6 cellular contexts compared by ENCODE assay signal in the genomic region with DNA sequence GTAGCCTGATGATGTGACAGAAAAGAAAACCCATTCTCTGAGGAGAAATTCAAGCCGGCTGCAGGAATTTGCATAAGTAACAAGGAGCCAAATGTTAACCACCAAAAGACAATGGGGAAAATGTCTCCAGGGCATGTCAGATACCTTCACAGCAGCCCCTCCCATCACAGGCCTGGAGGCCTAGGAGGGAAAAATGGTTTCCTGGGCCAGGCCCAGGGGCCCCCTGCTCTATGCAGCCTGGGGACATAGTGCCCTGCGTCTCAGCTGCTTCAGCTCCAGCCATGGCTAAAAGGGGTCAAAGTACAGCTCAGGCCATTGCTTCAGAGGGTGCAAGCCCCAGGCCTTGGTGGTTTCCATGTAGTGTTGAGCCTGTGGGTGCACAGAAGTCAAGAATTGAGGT. TPM values are rescaled to one million over a fixed set of nuclear protein-coding genes. Genes with fewer than 3 reads are reported as not detected.
DNase-seq lines count a peak whose midpoint lies in the region; ATAC-seq and TF ChIP-seq lines count a peak whose summit lies in the region.
"Not testable (repeated sequence)": the region's sequence is repeated elsewhere in the genome, so short reads cannot be mapped to it uniquely, and the experiment has no call there.

No MANE protein-coding gene starts in this region.

- peak overlapping the region in 2 of 3 donors; percentile 23 to 88 for H3K27ac Mint-ChIP-seq in CD4-positive, CD25-positive, alpha-beta regulatory T cell
- H3K27ac Mint-ChIP-seq in T-cell (peak overlapping the region; percentile 27 to 77), naive B cell (peak overlapping the region in 5 of 6 donors; percentile 15 to 88 (median 54))
- H3K27ac Mint-ChIP-seq in activated T-cell treated with anti-CD3 and anti-CD28 coated beads, Interleukin-2, amount 50 U/mL, for 24 hours: peak overlapping the region; percentile 73
- peak overlapping the region; percentile 79 for H3K27ac Mint-ChIP-seq in activated naive CD8-positive, alpha-beta T cell

- H3K4me1 Mint-ChIP-seq in CD4-positive, CD25-positive, alpha-beta regulatory T cell: peaks cover 34 to 79% (median 57%) of the 10 kb centered on the region in 4 donors
- peaks cover 59 to 75% (median 71%) of the 10 kb centered on the region in 3 donors for H3K4me1 Mint-ChIP-seq in T-cell
- H3K4me1 Mint-ChIP-seq in activated T-cell treated with anti-CD3 and anti-CD28 coated beads, Interleukin-2, amount 50 U/mL, for 24 hours (ENCODE audit: low read depth): peaks cover 80% of the 10 kb centered on the region
- peaks cover 79% of the 10 kb centered on the region for H3K4me1 Mint-ChIP-seq in activated naive CD8-positive, alpha-beta T cell (ENCODE audit: low read depth)
- peaks cover 49 to 62% (median 53%) of the 10 kb centered on the region in 3 donors for H3K4me1 Mint-ChIP-seq in naive B cell

- POLR2A ChIA-PET in HEK293 (lab: Yijun Ruan, JAX); T-cell (lab: Charles Lee): not testable (repeated sequence)

- H3K27ac ChIP-seq in CD4-positive, CD25-positive, alpha-beta regulatory T cell (ENCODE audit: insufficient read depth, low read length, poor library complexity, severe bottlenecking); HEK293 (ENCODE audit: extremely low read depth, low read depth, low read length): not testable (repeated sequence)

- not testable (repeated sequence) for H3K4me3 ChIP-seq in CD4-positive, CD25-positive, alpha-beta regulatory T cell (ENCODE audit: low read depth, low read length); HEK293 (ENCODE audit: low read depth, low read length)

- peaks cover 39% of the 10 kb centered on the region for H3K36me3 Mint-ChIP-seq in CD4-positive, CD25-positive, alpha-beta regulatory T cell
- H3K36me3 Mint-ChIP-seq in T-cell (peaks cover 80% of the 10 kb centered on the region), naive B cell (peaks cover 20 to 23% of the 10 kb centered on the region in 2 donors)
- H3K36me3 Mint-ChIP-seq in activated T-cell treated with anti-CD3 and anti-CD28 coated beads, Interleukin-2, amount 50 U/mL, for 24 hours (ENCODE audit: low read depth): peaks cover 89% of the 10 kb centered on the region
- peaks cover 30% of the 10 kb centered on the region for H3K36me3 Mint-ChIP-seq in activated naive CD8-positive, alpha-beta T cell

- not testable (repeated sequence) for H3K9me3 Mint-ChIP-seq in CD4-positive, CD25-positive, alpha-beta regulatory T cell; activated naive CD8-positive, alpha-beta T cell (ENCODE audit: low read depth)
- peaks cover 3 to 14% (median 6%) of the 10 kb centered on the region in 3 donors for H3K9me3 Mint-ChIP-seq in T-cell
- peaks cover 34% of the 10 kb centered on the region for H3K9me3 Mint-ChIP-seq in activated T-cell treated with anti-CD3 and anti-CD28 coated beads, Interleukin-2, amount 50 U/mL, for 24 hours
- peaks cover 3 to 17% (median 7%) of the 10 kb centered on the region in 7 donors for H3K9me3 Mint-ChIP-seq in naive B cell

- not testable (repeated sequence) for H3K9me3 ChIP-seq in CD4-positive, CD25-positive, alpha-beta regulatory T cell (ENCODE audit: control insufficient read depth in 2 of 2, low read length in 2 of 2); HEK293 (ENCODE audit: control insufficient read depth, insufficient read depth, low read depth, low read length)

- not testable (repeated sequence) for ATAC-seq in CD4-positive, CD25-positive, alpha-beta regulatory T cell (ENCODE audit: low read depth in 2 of 2); T-cell (replicated peaks in 1 of 4); naive B cell (ENCODE audit: low read depth in 2 of 2)

- H3K4me1 ChIP-seq in CD4-positive, CD25-positive, alpha-beta regulatory T cell (ENCODE audit: control insufficient read depth, insufficient read depth, low read length, poor library complexity, severe bottlenecking): peaks cover 37% of the 10 kb centered on the region
- not testable (repeated sequence) for H3K4me1 ChIP-seq in HEK293 (ENCODE audit: control insufficient read depth, insufficient read depth, low read length)

- H3K4me3 Mint-ChIP-seq in CD4-positive, CD25-positive, alpha-beta regulatory T cell: peak overlapping the region in 1 of 4 donors; percentile 10
- not testable (repeated sequence) for H3K4me3 Mint-ChIP-seq in T-cell; activated T-cell treated with anti-CD3 and anti-CD28 coated beads, Interleukin-2, amount 50 U/mL, for 24 hours
- peak overlapping the region; percentile 52 for H3K4me3 Mint-ChIP-seq in activated naive CD8-positive, alpha-beta T cell
- H3K4me3 Mint-ChIP-seq in naive B cell: peak overlapping the region in 1 of 8 donors; percentile 82

- CTCF ChIA-PET in HEK293 (lab: Yijun Ruan, JAX); T-cell (lab: Charles Lee): not testable (repeated sequence)

- H3K36me3 ChIP-seq in CD4-positive, CD25-positive, alpha-beta regulatory T cell (ENCODE audit: control insufficient read depth, insufficient read depth, low read length): peaks cover 39% of the 10 kb centered on the region
- H3K36me3 ChIP-seq in HEK293 (ENCODE audit: control insufficient read depth in 2 of 2, insufficient read depth in 1 of 2, low read length in 2 of 2): peaks cover 0 to 28% of the 10 kb centered on the region in 2 experiments; a peak in 1 of 3 replicates

- H3K27me3 ChIP-seq in CD4-positive, CD25-positive, alpha-beta regulatory T cell (ENCODE audit: control insufficient read depth, insufficient read depth, low read length): not testable (repeated sequence)

- TF ChIP-seq CTCF in HEK293 (tag by site-specific recombination; IDR thresholded peaks at IDR 0.05): not testable (repeated sequence)

- DNase-seq in CD4-positive, CD25-positive, alpha-beta regulatory T cell; T-cell; activated T-cell treated with anti-CD3 and anti-CD28 coated beads, Interleukin-2, amount 50 U/mL, for 24 hours; naive B cell: not testable (repeated sequence)

- H3K27me3 Mint-ChIP-seq in CD4-positive, CD25-positive, alpha-beta regulatory T cell; T-cell; activated T-cell treated with anti-CD3 and anti-CD28 coated beads, Interleukin-2, amount 50 U/mL, for 24 hours; activated naive CD8-positive, alpha-beta T cell; naive B cell: not testable (repeated sequence)

TF ChIP-seq in HEK293, 187 proteins besides CTCF, POLR2A, EP300 and RAD21:
- TF ChIP-seq TRIM28 (IDR thresholded peaks at IDR 0.05; ENCODE audit: borderline replicate concordance, low read length): 0 out of 2 replicates have a peak, but pooled peaks have one; percentile 17
- TF ChIP-seq ZNF585B (tag by site-specific recombination; IDR thresholded peaks at IDR 0.05): peak; percentile 94
- peak; percentile 71 for TF ChIP-seq SETDB1 (IDR thresholded peaks at IDR 0.05; ENCODE audit: insufficient read length, low read length)

RNA-seq across cellular contexts. Expression of a gene that starts 20.0 kb away (rescaled TPM):
- total RNA-seq in CD4-positive, CD25-positive, alpha-beta regulatory T cell: 330 TPM
- polyA plus RNA-seq in CD4-positive, CD25-positive, alpha-beta regulatory T cell: 100 to 1,000 TPM; 583 to 771 (median 683) TPM
- total RNA-seq in T-cell: 100 to 1,000 TPM; 361 to 469 (median 428) TPM
- polyA plus RNA-seq in naive B cell (ENCODE audit: low read depth in 6 of 6): 100 to 1,000 TPM; 429 to 518 (median 477) TPM
